Comparison of ENCODE assay signal across 1 cellular context in genomic region chr15:68616397-68616796, GRCh38.
TF ChIP-seq lines count a peak whose summit lies in the region.

No MANE protein-coding gene starts in this region.

TF ChIP-seq in IMR-90, 13 proteins besides CTCF, POLR2A, EP300 and RAD21 (continued from another document):
- no peak for TF ChIP-seq ELK1 (IDR thresholded peaks at IDR 0.05; ENCODE audit: borderline replicate concordance, low read depth, low read length)
- TF ChIP-seq USF2 (IDR thresholded peaks at IDR 0.05; ENCODE audit: low read depth, low read length) = no peak
